Comparison of ENCODE assay signal across 28 cellular contexts in the genomic region with DNA sequence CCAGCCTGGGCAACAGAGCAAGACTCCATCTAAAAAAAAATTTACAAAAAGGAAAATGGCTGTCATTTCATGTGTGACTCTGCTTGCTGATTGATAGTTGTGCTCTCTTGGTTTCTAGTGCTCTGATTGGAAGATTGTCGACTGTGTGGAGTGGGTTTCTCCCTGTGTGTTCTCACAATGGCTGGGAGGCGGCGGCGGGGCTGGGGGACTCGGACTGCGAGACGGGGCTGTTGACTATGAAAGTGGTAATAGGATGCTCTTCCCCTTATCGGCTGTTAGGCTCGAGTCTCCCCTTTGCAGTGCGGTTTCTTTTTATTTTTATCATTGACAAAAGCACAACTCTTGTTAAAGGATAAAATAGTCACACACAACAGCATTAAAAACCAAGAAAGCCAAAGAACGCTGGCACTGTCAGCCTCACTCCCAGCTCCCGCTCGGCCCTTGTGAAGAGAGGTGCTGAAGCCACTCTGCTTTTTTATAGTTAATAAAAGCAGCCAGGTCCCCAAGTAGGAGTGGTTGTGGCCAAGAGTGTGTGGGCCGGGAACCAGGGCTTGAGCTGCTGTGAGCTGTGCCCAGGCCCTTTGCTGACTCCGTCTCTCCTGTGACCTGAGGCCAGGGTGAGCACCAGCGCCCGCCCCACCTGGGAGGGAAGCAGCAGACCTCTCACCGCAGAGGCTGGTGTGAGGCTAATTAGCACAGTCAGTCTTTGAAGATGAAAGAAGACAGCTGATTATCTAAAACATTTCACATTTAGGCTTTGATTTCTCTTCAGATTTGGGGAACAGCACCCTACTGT. TPM values are rescaled to one million over a fixed set of nuclear protein-coding genes. Genes with fewer than 3 reads are reported as not detected.
DNase-seq lines count a peak whose midpoint lies in the region; ATAC-seq and TF ChIP-seq lines count a peak whose summit lies in the region.
"Had no signal": no experiment of that assay in that cellular context is flagged by ENCODE, and none has a peak within 500 bp of the region (broad histone marks: within the 10 kb centered on the region; RNA-seq: fewer than 3 reads in every experiment).

No MANE protein-coding gene starts in this region.

- peaks cover 33% of the 10 kb centered on the region for H3K4me1 Mint-ChIP-seq in MCF 10A (ENCODE audit: insufficient read depth, unreplicated experiment)

- no TSS peak for BruUV-seq in MCF 10A (replicated peaks; lab: Mats Ljungman, UMichigan)

- no peaks in the 10 kb centered on the region for H3K9me3 Mint-ChIP-seq in MCF 10A (ENCODE audit: unreplicated experiment)
- H3K9me3 Mint-ChIP-seq: activated CD8-positive, alpha-beta T cell treated with anti-CD3 and anti-CD28 coated beads for 36 hours; naive thymus-derived CD4-positive, alpha-beta T cell; stimulated activated naive B cell treated with anti-CD40 and anti-IgM and Interleukin-4, amounts not matched to agents 10 μg/mL and 1 μg/mL and 100 μg/mL, for 72 hours had no signal

- CTCF ChIA-PET in MCF 10A (lab: Yijun Ruan, JAX) (interaction anchor here (0.7 kb wide), 1 partner anchor 88 kb away, joined by 3 read pairs; no protein-coding TSS in a partner anchor), RWPE1 (lab: Yijun Ruan, JAX) (no interaction called here)

- no peak for TF ChIP-seq EP300 in suprapubic skin (IDR thresholded peaks at IDR 0.05)

- no peak overlapping the region for H3K4me3 Mint-ChIP-seq in MCF 10A (ENCODE audit: unreplicated experiment)
- H3K4me3 Mint-ChIP-seq: activated CD8-positive, alpha-beta T cell treated with anti-CD3 and anti-CD28 coated beads for 36 hours; naive thymus-derived CD4-positive, alpha-beta T cell; stimulated activated naive B cell treated with anti-CD40 and anti-IgM and Interleukin-4, amounts not matched to agents 10 μg/mL and 1 μg/mL and 100 μg/mL, for 72 hours had no signal

- H3K9me3 ChIP-seq in breast epithelium (no peaks in the 10 kb centered on the region), suprapubic skin (no peaks in the 10 kb centered on the region), Peyer's patch (no peaks in the 10 kb centered on the region)
- H3K9me3 ChIP-seq: HAP-1, heart right ventricle, spleen, testis had no signal

- H3K27me3 ChIP-seq in breast epithelium (no peaks in the 10 kb centered on the region), foreskin keratinocyte (no peaks in the 10 kb centered on the region), suprapubic skin (no peaks in the 10 kb centered on the region), Peyer's patch (no peaks in the 10 kb centered on the region)
- H3K27me3 ChIP-seq: heart right ventricle, spleen, testis had no signal

- POLR2A ChIA-PET in MCF 10A (lab: Yijun Ruan, JAX) (interaction anchor here (0.7 to 2.8 kb wide), 3 partner anchors 47 to 98 kb away, joined by 3 to 52 read pairs (median 11); no protein-coding TSS in a partner anchor), RWPE1 (lab: Yijun Ruan, JAX; ENCODE audit: low non-redundant PET) (no interaction called here)

- H3K36me3 ChIP-seq in breast epithelium (no peaks in the 10 kb centered on the region), suprapubic skin (peaks cover 14% of the 10 kb centered on the region), Peyer's patch (peaks cover 0 to 4% (median 0%) of the 10 kb centered on the region in 3 donors)

- intact Hi-C loops in MCF 10A (cut with micrococcal nuclease): no loop called here
- intact Hi-C loops in breast epithelium (cut with DNase I; ENCODE audit: low total_unique reads): no loop called here

- ATAC-seq in foreskin keratinocyte (no peak), GM21526 (IDR thresholded peaks at IDR 0.05; ENCODE audit: low FRiP score, unreplicated experiment) (no peak)
- ATAC-seq: activated CD4-positive, CD25-positive, alpha-beta regulatory T cell treated with anti-CD3 and anti-CD28 coated beads, Interleukin-2, amount 50 U/mL, for 24 hours; activated CD8-positive, alpha-beta T cell treated with anti-CD3 and anti-CD28 coated beads for 36 hours; naive thymus-derived CD4-positive, alpha-beta T cell had no signal

- TF ChIP-seq CTCF in MCF 10A (IDR thresholded peaks at IDR 0.05; ENCODE audit: unreplicated experiment) (no peak), breast epithelium (IDR thresholded peaks at IDR 0.05) (no peak), RWPE1 (conservative IDR thresholded peaks at IDR 0.05; ENCODE audit: low read depth) (no peak), foreskin keratinocyte (conservative IDR thresholded peaks at IDR 0.05) (no peak), suprapubic skin (IDR thresholded peaks at IDR 0.05) (no peak), Peyer's patch (IDR thresholded peaks at IDR 0.05) (no peak)

- H3K4me3 ChIP-seq in breast epithelium (no peak overlapping the region), suprapubic skin (no peak overlapping the region), Peyer's patch (no peak overlapping the region)
- H3K4me3 ChIP-seq: HAP-1, heart right ventricle, spleen, testis had no signal

- 84% methylated on average over 18 of the region's 18 CpGs for WGBS in suprapubic skin

- TF ChIP-seq POLR2A in breast epithelium (IDR thresholded peaks at IDR 0.05): no peak
- no peak for TF ChIP-seq POLR2A in suprapubic skin (IDR thresholded peaks at IDR 0.05)
- no peak for TF ChIP-seq POLR2A in Peyer's patch (IDR thresholded peaks at IDR 0.05)

- peaks cover 30% of the 10 kb centered on the region for H3K36me3 Mint-ChIP-seq in MCF 10A (ENCODE audit: insufficient read depth, unreplicated experiment)

- H3K27ac Mint-ChIP-seq in MCF 10A (ENCODE audit: low read depth, unreplicated experiment): peak overlapping the region; percentile 81
- H3K27ac Mint-ChIP-seq: activated CD8-positive, alpha-beta T cell treated with anti-CD3 and anti-CD28 coated beads for 36 hours; stimulated activated naive B cell treated with anti-CD40 and anti-IgM and Interleukin-4, amounts not matched to agents 10 μg/mL and 1 μg/mL and 100 μg/mL, for 72 hours had no signal

- DNase-seq in MCF 10A (ENCODE audit: unreplicated experiment) (no peak), breast epithelium (ENCODE audit: low spot score in 2 of 2) (no peak), RWPE1 (ENCODE audit: low spot score) (no peak), foreskin keratinocyte (no peak), suprapubic skin (ENCODE audit: low spot score in 2 of 2) (no peak), AG08396 (ENCODE audit: low spot score) (no peak), Peyer's patch (no peak)
- DNase-seq: activated CD8-positive, alpha-beta T cell treated with anti-CD3 and anti-CD28 coated beads for 36 hours; activated naive CD4-positive, alpha-beta T cell; activated T-cell treated with anti-CD3 and anti-CD28 coated beads for 4 hours; COR-L47; heart right ventricle; Karpas-422; naive thymus-derived CD4-positive, alpha-beta T cell; NCI-H1694; NCI-H748 treated with DMSO at 0.1 percent for 48 hours; SHP77; spleen; stimulated activated CD4-positive, alpha-beta T cell treated with anti-CD3 and anti-CD28 coated beads, Interleukin-2, amount 100 ng/mL, for 48 hours; stimulated activated naive B cell treated with anti-CD40 and anti-IgM and Interleukin-4, amounts not matched to agents 10 μg/mL and 1 μg/mL and 100 μg/mL, for 72 hours; SW 1271; testis had no signal

- no peaks in the 10 kb centered on the region for H3K27me3 Mint-ChIP-seq in MCF 10A (ENCODE audit: insufficient read depth, unreplicated experiment)
- H3K27me3 Mint-ChIP-seq: activated CD8-positive, alpha-beta T cell treated with anti-CD3 and anti-CD28 coated beads for 36 hours; naive thymus-derived CD4-positive, alpha-beta T cell; stimulated activated naive B cell treated with anti-CD40 and anti-IgM and Interleukin-4, amounts not matched to agents 10 μg/mL and 1 μg/mL and 100 μg/mL, for 72 hours had no signal

- H3K27ac ChIP-seq in breast epithelium: no peak overlapping the region
- H3K27ac ChIP-seq in RWPE1: peak overlapping the region; percentile 91; the same call in 1 of the 2 replicates
- H3K27ac ChIP-seq in foreskin keratinocyte: peak overlapping the region; percentile 96
- H3K27ac ChIP-seq in suprapubic skin: peak overlapping the region; percentile 79
- H3K27ac ChIP-seq in Peyer's patch: no peak overlapping the region
- H3K27ac ChIP-seq: heart right ventricle, spleen, testis had no signal

- no peaks in the 10 kb centered on the region for H3K4me1 ChIP-seq in breast epithelium
- peaks cover 7% of the 10 kb centered on the region for H3K4me1 ChIP-seq in foreskin keratinocyte
- peaks cover 50% of the 10 kb centered on the region for H3K4me1 ChIP-seq in suprapubic skin
- no peaks in the 10 kb centered on the region for H3K4me1 ChIP-seq in Peyer's patch
- H3K4me1 ChIP-seq: HAP-1, testis had no signal

RNA-seq across cellular contexts. Expression of a gene that starts 36.5 kb away (rescaled TPM):
- total RNA-seq in MCF 10A (2022): 66.8 and 76.2 TPM in 2 replicates
- total RNA-seq in breast epithelium: 10 to 100 TPM; 45.4 to 65.9 (median 53.3) TPM
- total RNA-seq in foreskin keratinocyte: 76.4 and 91.7 TPM in 2 replicates
- polyA plus RNA-seq in foreskin keratinocyte: 104 and 112 TPM in 2 replicates
- 100 to 1,000 TPM in 1 of 4 donors, 10 to 100 TPM in 3; 49.7 to 119 (median 71.5) TPM for total RNA-seq in suprapubic skin
- 100 to 1,000 TPM in 1 of 4 donors, 10 to 100 TPM in 3; 58.7 to 130 (median 74.8) TPM for total RNA-seq in Peyer's patch

RNA-seq across cellular contexts. Expression of a gene that starts 51.4 kb away (rescaled TPM):
- total RNA-seq in MCF 10A (2022): 0.14 TPM in 1 of 2 replicates, not detected in the other
- 1 to 10 TPM in 2 of 3 donors, not detected in 1; 5.6 to 7.8 TPM for total RNA-seq in breast epithelium
- 0.18 and 0.27 TPM in 2 replicates for total RNA-seq in foreskin keratinocyte
- polyA plus RNA-seq in foreskin keratinocyte: 0.12 TPM in 2 replicates
- 100 to 1,000 TPM; 117 to 353 (median 233) TPM for total RNA-seq in suprapubic skin
- total RNA-seq in Peyer's patch: not detected
- total RNA-seq: activated CD8-positive, alpha-beta T cell treated with anti-CD3 and anti-CD28 coated beads for 36 hours; naive thymus-derived CD4-positive, alpha-beta T cell; omental fat pad; renal cortical epithelial cell had no signal
- polyA plus RNA-seq: BJ had no signal

RNA-seq across cellular contexts. Expression of a gene that starts 53.0 kb away (rescaled TPM):
- 1.3 and 4.0 TPM in 2 replicates for total RNA-seq in MCF 10A (2022)
- total RNA-seq in breast epithelium: 1 to 10 TPM; 4.5 to 9.4 (median 7.2) TPM
- 1.2 and 1.4 TPM in 2 replicates for total RNA-seq in foreskin keratinocyte
- polyA plus RNA-seq in foreskin keratinocyte: 1.3 and 2.4 TPM in 2 replicates
- total RNA-seq in suprapubic skin: 10 to 100 TPM in 1 of 4 donors, 1 to 10 TPM in 3; 2.0 to 19.2 (median 4.2) TPM
- 10 to 100 TPM; 14.0 to 56.3 (median 23.0) TPM for total RNA-seq in Peyer's patch

Comparison
In these comparisons a context has a peak if more than half of its experiments do, and no peak if none do; other contexts are left out.
1. H3K27ac ChIP-seq: peak in RWPE1 (single experiment), foreskin keratinocyte (single experiment) and suprapubic skin (single experiment); none in breast epithelium (0 of 2) and Peyer's patch (0 of 4).
2. RNA of a gene that starts 51.4 kb away (total RNA-seq): 117 to 353 TPM in suprapubic skin; 5.6 to 7.8 TPM in breast epithelium, 0.18 to 0.27 TPM in foreskin keratinocyte, 0.14 TPM in MCF 10A and not detected in Peyer's patch; every median in the first group is over 10 times any median in the second.